In the genomic region with DNA sequence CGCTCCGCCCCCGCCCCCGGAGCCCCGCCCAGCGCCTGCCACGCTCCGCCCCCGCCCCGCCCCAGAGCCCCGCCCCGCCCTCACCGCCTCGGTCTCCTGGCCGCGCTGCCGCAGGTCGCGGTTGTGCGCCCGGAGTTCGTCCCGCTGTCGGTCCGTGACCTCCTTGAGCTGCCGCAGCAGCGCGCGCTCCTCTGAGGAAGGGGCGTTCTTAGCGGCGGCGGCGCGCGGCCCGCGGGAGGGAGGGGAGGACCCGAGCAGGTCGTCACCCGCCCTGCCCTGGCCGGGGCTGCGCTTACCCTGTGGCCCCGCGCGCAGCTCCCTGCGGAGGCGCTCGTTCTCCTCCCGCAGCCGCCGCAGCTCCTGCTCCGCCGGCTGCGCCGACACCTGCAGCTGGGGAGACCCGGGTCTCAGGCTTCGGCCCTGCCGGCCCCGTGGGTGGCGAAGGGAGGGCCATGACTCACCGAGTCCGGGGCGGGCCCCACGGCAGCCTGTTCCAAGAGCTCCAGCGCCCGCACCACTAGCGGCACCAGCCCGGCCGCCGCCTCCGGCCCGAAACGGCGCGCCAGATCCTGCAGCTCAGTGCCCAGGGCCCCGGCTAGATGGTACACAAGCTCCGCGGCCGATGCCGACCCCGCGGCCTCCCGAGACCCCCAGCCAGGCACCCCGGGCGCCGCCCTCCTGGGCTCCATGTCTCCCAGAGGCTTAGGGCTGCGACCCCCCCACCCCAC, we compare ENCODE assay signal across 1 cellular context.
A peak's percentile ranks its signal among the peaks of the same experiment; 100 is the strongest.
TF ChIP-seq lines count a peak whose summit lies in the region.

No MANE protein-coding gene starts in this region.

TF ChIP-seq in HepG2, 621 proteins besides CTCF, POLR2A, EP300 and RAD21 (continued from another document and continues in another):
- TF ChIP-seq, protein P1, sequence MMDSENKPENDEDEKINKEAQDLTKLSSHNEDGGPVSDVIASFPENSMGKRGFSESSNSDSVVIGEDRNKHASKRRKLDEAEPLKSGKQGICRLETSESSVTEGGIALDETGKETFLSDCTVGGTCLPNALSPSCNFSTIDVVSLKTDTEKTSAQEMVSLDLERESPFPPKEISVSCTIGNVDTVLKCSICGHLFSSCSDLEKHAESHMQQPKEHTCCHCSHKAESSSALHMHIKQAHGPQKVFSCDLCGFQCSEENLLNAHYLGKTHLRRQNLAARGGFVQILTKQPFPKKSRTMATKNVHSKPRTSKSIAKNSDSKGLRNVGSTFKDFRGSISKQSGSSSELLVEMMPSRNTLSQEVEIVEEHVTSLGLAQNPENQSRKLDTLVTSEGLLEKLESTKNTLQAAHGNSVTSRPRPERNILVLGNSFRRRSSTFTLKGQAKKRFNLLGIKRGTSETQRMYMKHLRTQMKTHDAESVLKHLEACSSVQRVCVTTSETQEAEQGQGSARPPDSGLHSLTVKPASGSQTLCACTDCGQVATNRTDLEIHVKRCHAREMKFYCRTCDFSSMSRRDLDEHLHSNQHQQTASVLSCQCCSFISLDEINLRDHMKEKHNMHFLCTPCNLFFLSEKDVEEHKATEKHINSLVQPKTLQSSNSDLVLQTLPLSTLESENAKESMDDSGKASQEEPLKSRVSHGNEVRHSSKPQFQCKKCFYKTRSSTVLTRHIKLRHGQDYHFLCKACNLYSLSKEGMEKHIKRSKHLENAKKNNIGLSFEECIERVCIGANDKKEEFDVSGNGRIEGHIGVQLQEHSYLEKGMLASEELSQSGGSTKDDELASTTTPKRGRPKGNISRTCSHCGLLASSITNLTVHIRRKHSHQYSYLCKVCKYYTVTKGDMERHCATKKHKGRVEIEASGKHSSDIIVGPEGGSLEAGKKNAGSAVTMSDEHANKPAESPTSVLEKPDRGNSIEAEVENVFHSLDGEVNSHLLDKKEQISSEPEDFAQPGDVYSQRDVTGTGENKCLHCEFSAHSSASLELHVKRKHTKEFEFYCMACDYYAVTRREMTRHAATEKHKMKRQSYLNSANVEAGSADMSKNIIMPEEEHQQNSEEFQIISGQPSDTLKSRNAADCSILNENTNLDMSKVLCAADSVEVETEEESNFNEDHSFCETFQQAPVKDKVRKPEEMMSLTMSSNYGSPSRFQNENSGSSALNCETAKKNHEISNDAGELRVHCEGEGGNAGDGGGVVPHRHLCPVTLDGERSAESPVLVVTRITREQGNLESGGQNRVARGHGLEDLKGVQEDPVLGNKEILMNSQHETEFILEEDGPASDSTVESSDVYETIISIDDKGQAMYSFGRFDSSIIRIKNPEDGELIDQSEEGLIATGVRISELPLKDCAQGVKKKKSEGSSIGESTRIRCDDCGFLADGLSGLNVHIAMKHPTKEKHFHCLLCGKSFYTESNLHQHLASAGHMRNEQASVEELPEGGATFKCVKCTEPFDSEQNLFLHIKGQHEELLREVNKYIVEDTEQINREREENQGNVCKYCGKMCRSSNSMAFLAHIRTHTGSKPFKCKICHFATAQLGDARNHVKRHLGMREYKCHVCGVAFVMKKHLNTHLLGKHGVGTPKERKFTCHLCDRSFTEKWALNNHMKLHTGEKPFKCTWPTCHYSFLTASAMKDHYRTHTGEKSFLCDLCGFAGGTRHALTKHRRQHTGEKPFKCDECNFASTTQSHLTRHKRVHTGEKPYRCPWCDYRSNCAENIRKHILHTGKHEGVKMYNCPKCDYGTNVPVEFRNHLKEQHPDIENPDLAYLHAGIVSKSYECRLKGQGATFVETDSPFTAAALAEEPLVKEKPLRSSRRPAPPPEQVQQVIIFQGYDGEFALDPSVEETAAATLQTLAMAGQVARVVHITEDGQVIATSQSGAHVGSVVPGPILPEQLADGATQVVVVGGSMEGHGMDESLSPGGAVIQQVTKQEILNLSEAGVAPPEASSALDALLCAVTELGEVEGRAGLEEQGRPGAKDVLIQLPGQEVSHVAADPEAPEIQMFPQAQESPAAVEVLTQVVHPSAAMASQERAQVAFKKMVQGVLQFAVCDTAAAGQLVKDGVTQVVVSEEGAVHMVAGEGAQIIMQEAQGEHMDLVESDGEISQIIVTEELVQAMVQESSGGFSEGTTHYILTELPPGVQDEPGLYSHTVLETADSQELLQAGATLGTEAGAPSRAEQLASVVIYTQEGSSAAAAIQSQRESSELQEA (CRISPR knock-in tag; IDR thresholded peaks at IDR 0.05; ENCODE audit: not compliant biosample characterization), result no peak
- TF ChIP-seq NFRKB (IDR thresholded peaks at IDR 0.05), result no peak
- no peak for TF ChIP-seq ZNF503 (CRISPR knock-in tag; IDR thresholded peaks at IDR 0.05)
- no peak for TF ChIP-seq KLF13 (CRISPR knock-in tag; IDR thresholded peaks at IDR 0.05)
- no peak; the same call in 1 of the 2 replicates for TF ChIP-seq ZMYM4 (CRISPR knock-in tag; IDR thresholded peaks at IDR 0.05)
- TF ChIP-seq CBFB (CRISPR knock-in tag; IDR thresholded peaks at IDR 0.05), result no peak
- TF ChIP-seq ZNF253 (CRISPR knock-in tag; IDR thresholded peaks at IDR 0.05; ENCODE audit: borderline replicate concordance), result no peak
- TF ChIP-seq CC2D1A (CRISPR knock-in tag; IDR thresholded peaks at IDR 0.05), result no peak
- no peak for TF ChIP-seq JUN (CRISPR knock-in tag; IDR thresholded peaks at IDR 0.05)
- no peak; the same call in 1 of the 2 replicates for TF ChIP-seq ZGPAT (CRISPR knock-in tag; IDR thresholded peaks at IDR 0.05)
- TF ChIP-seq, protein P2, sequence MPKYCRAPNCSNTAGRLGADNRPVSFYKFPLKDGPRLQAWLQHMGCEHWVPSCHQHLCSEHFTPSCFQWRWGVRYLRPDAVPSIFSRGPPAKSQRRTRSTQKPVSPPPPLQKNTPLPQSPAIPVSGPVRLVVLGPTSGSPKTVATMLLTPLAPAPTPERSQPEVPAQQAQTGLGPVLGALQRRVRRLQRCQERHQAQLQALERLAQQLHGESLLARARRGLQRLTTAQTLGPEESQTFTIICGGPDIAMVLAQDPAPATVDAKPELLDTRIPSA (CRISPR knock-in tag; IDR thresholded peaks at IDR 0.05; ENCODE audit: borderline replicate concordance), result no peak
- no peak for TF ChIP-seq MAX (IDR thresholded peaks at IDR 0.05)
- no peak for TF ChIP-seq RFX5 (IDR thresholded peaks at IDR 0.05; ENCODE audit: low read depth, low read length)
- TF ChIP-seq, protein P3, sequence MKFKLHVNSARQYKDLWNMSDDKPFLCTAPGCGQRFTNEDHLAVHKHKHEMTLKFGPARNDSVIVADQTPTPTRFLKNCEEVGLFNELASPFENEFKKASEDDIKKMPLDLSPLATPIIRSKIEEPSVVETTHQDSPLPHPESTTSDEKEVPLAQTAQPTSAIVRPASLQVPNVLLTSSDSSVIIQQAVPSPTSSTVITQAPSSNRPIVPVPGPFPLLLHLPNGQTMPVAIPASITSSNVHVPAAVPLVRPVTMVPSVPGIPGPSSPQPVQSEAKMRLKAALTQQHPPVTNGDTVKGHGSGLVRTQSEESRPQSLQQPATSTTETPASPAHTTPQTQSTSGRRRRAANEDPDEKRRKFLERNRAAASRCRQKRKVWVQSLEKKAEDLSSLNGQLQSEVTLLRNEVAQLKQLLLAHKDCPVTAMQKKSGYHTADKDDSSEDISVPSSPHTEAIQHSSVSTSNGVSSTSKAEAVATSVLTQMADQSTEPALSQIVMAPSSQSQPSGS (CRISPR knock-in tag; IDR thresholded peaks at IDR 0.05), result no peak
- TF ChIP-seq, protein P4, sequence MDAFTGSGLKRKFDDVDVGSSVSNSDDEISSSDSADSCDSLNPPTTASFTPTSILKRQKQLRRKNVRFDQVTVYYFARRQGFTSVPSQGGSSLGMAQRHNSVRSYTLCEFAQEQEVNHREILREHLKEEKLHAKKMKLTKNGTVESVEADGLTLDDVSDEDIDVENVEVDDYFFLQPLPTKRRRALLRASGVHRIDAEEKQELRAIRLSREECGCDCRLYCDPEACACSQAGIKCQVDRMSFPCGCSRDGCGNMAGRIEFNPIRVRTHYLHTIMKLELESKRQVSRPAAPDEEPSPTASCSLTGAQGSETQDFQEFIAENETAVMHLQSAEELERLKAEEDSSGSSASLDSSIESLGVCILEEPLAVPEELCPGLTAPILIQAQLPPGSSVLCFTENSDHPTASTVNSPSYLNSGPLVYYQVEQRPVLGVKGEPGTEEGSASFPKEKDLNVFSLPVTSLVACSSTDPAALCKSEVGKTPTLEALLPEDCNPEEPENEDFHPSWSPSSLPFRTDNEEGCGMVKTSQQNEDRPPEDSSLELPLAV (CRISPR knock-in tag; conservative IDR thresholded peaks at IDR 0.05; ENCODE audit: low read depth), result no peak
- TF ChIP-seq ZBTB34 (CRISPR knock-in tag; IDR thresholded peaks at IDR 0.05), result no peak; the same call in 1 of the 2 replicates
- no peak; the same call in 1 of the 2 replicates for TF ChIP-seq SOX13 (IDR thresholded peaks at IDR 0.05)
- TF ChIP-seq SOX13 (CRISPR knock-in tag; conservative IDR thresholded peaks at IDR 0.05 in 1 of 2, IDR thresholded peaks at IDR 0.05 in 1 of 2), result no peak
- TF ChIP-seq SRSF4 (IDR thresholded peaks at IDR 0.05; ENCODE audit: low read depth, low read length, poor library complexity, severe bottlenecking), result no peak
- TF ChIP-seq ZNF17 (CRISPR knock-in tag; IDR thresholded peaks at IDR 0.05), result no peak
- peak; percentile 73 for TF ChIP-seq ZNF563 (CRISPR knock-in tag; IDR thresholded peaks at IDR 0.05)
- TF ChIP-seq POLR2AphosphoS2 (IDR thresholded peaks at IDR 0.05; ENCODE audit: low read depth, low read length), result no peak
- no peak for TF ChIP-seq NFATC3 (CRISPR knock-in tag; IDR thresholded peaks at IDR 0.05)
- TF ChIP-seq, protein P5, sequence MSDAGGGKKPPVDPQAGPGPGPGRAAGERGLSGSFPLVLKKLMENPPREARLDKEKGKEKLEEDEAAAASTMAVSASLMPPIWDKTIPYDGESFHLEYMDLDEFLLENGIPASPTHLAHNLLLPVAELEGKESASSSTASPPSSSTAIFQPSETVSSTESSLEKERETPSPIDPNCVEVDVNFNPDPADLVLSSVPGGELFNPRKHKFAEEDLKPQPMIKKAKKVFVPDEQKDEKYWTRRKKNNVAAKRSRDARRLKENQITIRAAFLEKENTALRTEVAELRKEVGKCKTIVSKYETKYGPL (CRISPR knock-in tag; IDR thresholded peaks at IDR 0.05), result no peak
- TF ChIP-seq KLF9 (CRISPR knock-in tag; IDR thresholded peaks at IDR 0.05; ENCODE audit: low read depth), result no peak
- TF ChIP-seq, protein P6, sequence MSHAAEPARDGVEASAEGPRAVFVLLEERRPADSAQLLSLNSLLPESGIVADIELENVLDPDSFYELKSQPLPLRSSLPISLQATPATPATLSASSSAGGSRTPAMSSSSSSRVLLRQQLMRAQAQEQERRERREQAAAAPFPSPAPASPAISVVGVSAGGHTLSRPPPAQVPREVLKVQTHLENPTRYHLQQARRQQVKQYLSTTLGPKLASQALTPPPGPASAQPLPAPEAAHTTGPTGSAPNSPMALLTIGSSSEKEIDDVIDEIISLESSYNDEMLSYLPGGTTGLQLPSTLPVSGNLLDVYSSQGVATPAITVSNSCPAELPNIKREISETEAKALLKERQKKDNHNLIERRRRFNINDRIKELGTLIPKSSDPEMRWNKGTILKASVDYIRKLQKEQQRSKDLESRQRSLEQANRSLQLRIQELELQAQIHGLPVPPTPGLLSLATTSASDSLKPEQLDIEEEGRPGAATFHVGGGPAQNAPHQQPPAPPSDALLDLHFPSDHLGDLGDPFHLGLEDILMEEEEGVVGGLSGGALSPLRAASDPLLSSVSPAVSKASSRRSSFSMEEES (CRISPR knock-in tag; IDR thresholded peaks at IDR 0.05), result 0 out of 2 replicates have a peak, but pooled peaks have one; percentile 6
- TF ChIP-seq MBD4 (IDR thresholded peaks at IDR 0.05; ENCODE audit: borderline replicate concordance, low read length), result no peak
- TF ChIP-seq, protein P7, sequence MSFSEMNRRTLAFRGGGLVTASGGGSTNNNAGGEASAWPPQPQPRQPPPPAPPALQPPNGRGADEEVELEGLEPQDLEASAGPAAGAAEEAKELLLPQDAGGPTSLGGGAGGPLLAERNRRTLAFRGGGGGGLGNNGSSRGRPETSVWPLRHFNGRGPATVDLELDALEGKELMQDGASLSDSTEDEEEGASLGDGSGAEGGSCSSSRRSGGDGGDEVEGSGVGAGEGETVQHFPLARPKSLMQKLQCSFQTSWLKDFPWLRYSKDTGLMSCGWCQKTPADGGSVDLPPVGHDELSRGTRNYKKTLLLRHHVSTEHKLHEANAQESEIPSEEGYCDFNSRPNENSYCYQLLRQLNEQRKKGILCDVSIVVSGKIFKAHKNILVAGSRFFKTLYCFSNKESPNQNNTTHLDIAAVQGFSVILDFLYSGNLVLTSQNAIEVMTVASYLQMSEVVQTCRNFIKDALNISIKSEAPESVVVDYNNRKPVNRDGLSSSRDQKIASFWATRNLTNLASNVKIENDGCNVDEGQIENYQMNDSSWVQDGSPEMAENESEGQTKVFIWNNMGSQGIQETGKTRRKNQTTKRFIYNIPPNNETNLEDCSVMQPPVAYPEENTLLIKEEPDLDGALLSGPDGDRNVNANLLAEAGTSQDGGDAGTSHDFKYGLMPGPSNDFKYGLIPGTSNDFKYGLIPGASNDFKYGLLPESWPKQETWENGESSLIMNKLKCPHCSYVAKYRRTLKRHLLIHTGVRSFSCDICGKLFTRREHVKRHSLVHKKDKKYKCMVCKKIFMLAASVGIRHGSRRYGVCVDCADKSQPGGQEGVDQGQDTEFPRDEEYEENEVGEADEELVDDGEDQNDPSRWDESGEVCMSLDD (CRISPR knock-in tag; IDR thresholded peaks at IDR 0.05; ENCODE audit: borderline replicate concordance), result no peak
